8 cellular contexts compared by ENCODE assay signal in genomic region chr6:28923318-28924102, GRCh38. TPM values are rescaled to one million over a fixed set of nuclear protein-coding genes. Genes with fewer than 3 reads are reported as not detected.
A peak's percentile ranks its signal among the peaks of the same experiment; 100 is the strongest.
DNase-seq lines count a peak whose midpoint lies in the region; ATAC-seq, FAIRE-seq and TF ChIP-seq lines count a peak whose summit lies in the region.

Gene TRIM27, minus strand, starts transcription at chr6:28923985. Its CDS starts 353 bp downstream, at chr6:28923632.

- TF ChIP-seq CTCF in CD14-positive monocyte (IDR thresholded peaks at IDR 0.05) (no peak), lung (IDR thresholded peaks at IDR 0.05; ENCODE audit: control extremely low read depth, extremely low read depth) (no peak)

- H3K4me1 ChIP-seq in lung (ENCODE audit: control insufficient read depth in 2 of 2, insufficient read depth in 2 of 2, low read length in 2 of 2), result peaks cover 10 to 13% of the 10 kb centered on the region in 2 donors

- peak; percentile 77 for DNase-seq in CD14-positive monocyte (ENCODE audit: low spot score)
- peak; percentile 77 for DNase-seq in GM19239 (ENCODE audit: insufficient read length, low spot score)
- peak; percentile 97 for DNase-seq in NCI-H748 (lab: John Stamatoyannopoulos, UW; ENCODE audit: unreplicated experiment)
- peak; percentile 84 for DNase-seq in activated CD4-positive, alpha-beta memory T cell treated with anti-CD3 and anti-CD28 coated beads, Interleukin-2, amount 10 ng/mL, durations not matched to agents 7 days and 5 days
- peak; percentile 68 for DNase-seq in effector CD4-positive, alpha-beta T cell
- peak; percentile 90 for DNase-seq in lung (ENCODE audit: low spot score)
- DNase-seq in stimulated activated CD4-positive, alpha-beta T cell treated with anti-CD3 and anti-CD28 coated beads, TNF-alpha, amount 100 ng/mL, for 48 hours (ENCODE audit: low read depth in 3 of 3), result peak in 2 of 3 donors; percentile 64 to 81

- peaks cover 10 to 21% of the 10 kb centered on the region in 2 donors for H3K36me3 ChIP-seq in lung (ENCODE audit: control insufficient read depth in 2 of 2, insufficient read depth in 2 of 2, low read length in 2 of 2)

- peak within 1 kb of the TSS; percentile 97 to 99 for H3K27ac ChIP-seq in lung (ENCODE audit: low read depth in 1 of 2, low read length in 1 of 2)

- H3K9me3 ChIP-seq in lung (ENCODE audit: control insufficient read depth in 2 of 2, insufficient read depth in 1 of 2, low read length in 1 of 2), result no peaks in the 10 kb centered on the region

- ATAC-seq in HG03439 (IDR thresholded peaks at IDR 0.05; ENCODE audit: unreplicated experiment) (peak; percentile 76), lung (ENCODE audit: insufficient read depth, low FRiP score) (peak; percentile 91)

- H3K36me3 Mint-ChIP-seq in CD14-positive monocyte, result peaks cover 33 to 36% of the 10 kb centered on the region in 2 donors
- H3K36me3 Mint-ChIP-seq in activated CD4-positive, alpha-beta memory T cell treated with anti-CD3 and anti-CD28 coated beads, Interleukin-2, amount 10 ng/mL, durations not matched to agents 7 days and 5 days (ENCODE audit: low read depth), result peaks cover 33% of the 10 kb centered on the region

- H3K27ac Mint-ChIP-seq in CD14-positive monocyte, result peak within 1 kb of the TSS; percentile 94 to 98 (median 95)
- peak within 1 kb of the TSS; percentile 94 for H3K27ac Mint-ChIP-seq in activated CD4-positive, alpha-beta memory T cell treated with anti-CD3 and anti-CD28 coated beads, Interleukin-2, amount 10 ng/mL, durations not matched to agents 7 days and 5 days

- H3K27me3 ChIP-seq in lung (ENCODE audit: control insufficient read depth, insufficient read depth), result no peaks in the 10 kb centered on the region

- FAIRE-seq in GM19239 (lab: Jason Lieb, UNC), result peak; percentile 66

- H3K4me3 ChIP-seq in lung, result peak within 1 kb of the TSS; percentile 95

- POLR2A ChIA-PET in activated CD4-positive, alpha-beta memory T cell treated with anti-CD3 and anti-CD28 coated beads, Interleukin-2, amount 10 ng/mL, durations not matched to agents 7 days and 5 days (lab: Charles Lee), result interaction anchor here (0.6 to 4.1 kb wide), 38 partner anchors 9 to 1785 kb away, joined by 3 to 114 read pairs (median 6); partner anchors contain the start of genes TRIM39, ZKSCAN8 and ZNF311

- no peaks in the 10 kb centered on the region for H3K9me3 Mint-ChIP-seq in CD14-positive monocyte
- H3K9me3 Mint-ChIP-seq in activated CD4-positive, alpha-beta memory T cell treated with anti-CD3 and anti-CD28 coated beads, Interleukin-2, amount 10 ng/mL, durations not matched to agents 7 days and 5 days, result no peaks in the 10 kb centered on the region

- peaks cover 0 to 3% (median 0%) of the 10 kb centered on the region in 3 donors for H3K27me3 Mint-ChIP-seq in CD14-positive monocyte (ENCODE audit: low read depth in 3 of 3)
- no peaks in the 10 kb centered on the region for H3K27me3 Mint-ChIP-seq in activated CD4-positive, alpha-beta memory T cell treated with anti-CD3 and anti-CD28 coated beads, Interleukin-2, amount 10 ng/mL, durations not matched to agents 7 days and 5 days

- intact Hi-C loops in CD14-positive monocyte (cut with micrococcal nuclease), result no loop called here

- CTCF ChIA-PET in activated CD4-positive, alpha-beta memory T cell treated with anti-CD3 and anti-CD28 coated beads, Interleukin-2, amount 10 ng/mL, durations not matched to agents 7 days and 5 days (lab: Charles Lee), result interaction anchor here (1.0 to 3.6 kb wide), 12 partner anchors 8 to 93 kb away, joined by 3 to 22 read pairs (median 6); no protein-coding TSS in a partner anchor

- WGBS in lung, 2 donors, result 0 to 1% methylated on average over 64 to 89 of the region's 89 CpGs

- H3K4me3 Mint-ChIP-seq in CD14-positive monocyte, result peak within 1 kb of the TSS; percentile 93 to 98
- peak within 1 kb of the TSS; percentile 77 for H3K4me3 Mint-ChIP-seq in activated CD4-positive, alpha-beta memory T cell treated with anti-CD3 and anti-CD28 coated beads, Interleukin-2, amount 10 ng/mL, durations not matched to agents 7 days and 5 days

- H3K4me1 Mint-ChIP-seq in CD14-positive monocyte, result peaks cover 40% of the 10 kb centered on the region
- peaks cover 39% of the 10 kb centered on the region for H3K4me1 Mint-ChIP-seq in activated CD4-positive, alpha-beta memory T cell treated with anti-CD3 and anti-CD28 coated beads, Interleukin-2, amount 10 ng/mL, durations not matched to agents 7 days and 5 days

RNA-seq across cellular contexts. Expression of gene TRIM27, which starts in this region (rescaled TPM):
- polyA plus RNA-seq in CD14-positive monocyte (10 to 100 TPM; 42.2 to 44.0 TPM), lung (10 to 100 TPM; 34.8 to 45.1 TPM)
- total RNA-seq in activated CD4-positive, alpha-beta memory T cell treated with anti-CD3 and anti-CD28 coated beads, Interleukin-2, amount 10 ng/mL, durations not matched to agents 7 days and 5 days, result 10 to 100 TPM; 56.8 to 58.0 TPM
- total RNA-seq in lung, result 10 to 100 TPM; 47.0 to 81.9 TPM

Comparison
In these comparisons a context has a peak if more than half of its experiments do, and no peak if none do; other contexts are left out.
1. Peak in every context shown above with its lines: DNase-seq, ATAC-seq, H3K4me3 ChIP-seq and H3K27ac ChIP-seq.